ENCODE assay signal across 1 cellular context in genomic region chr10:60869916-60870728, GRCh38.
TF ChIP-seq lines count a peak whose summit lies in the region.

No MANE protein-coding gene starts in this region.

TF ChIP-seq in GM12878, 131 proteins besides CTCF, POLR2A, EP300 and RAD21 (continued from another document):
- TF ChIP-seq, protein P1, sequence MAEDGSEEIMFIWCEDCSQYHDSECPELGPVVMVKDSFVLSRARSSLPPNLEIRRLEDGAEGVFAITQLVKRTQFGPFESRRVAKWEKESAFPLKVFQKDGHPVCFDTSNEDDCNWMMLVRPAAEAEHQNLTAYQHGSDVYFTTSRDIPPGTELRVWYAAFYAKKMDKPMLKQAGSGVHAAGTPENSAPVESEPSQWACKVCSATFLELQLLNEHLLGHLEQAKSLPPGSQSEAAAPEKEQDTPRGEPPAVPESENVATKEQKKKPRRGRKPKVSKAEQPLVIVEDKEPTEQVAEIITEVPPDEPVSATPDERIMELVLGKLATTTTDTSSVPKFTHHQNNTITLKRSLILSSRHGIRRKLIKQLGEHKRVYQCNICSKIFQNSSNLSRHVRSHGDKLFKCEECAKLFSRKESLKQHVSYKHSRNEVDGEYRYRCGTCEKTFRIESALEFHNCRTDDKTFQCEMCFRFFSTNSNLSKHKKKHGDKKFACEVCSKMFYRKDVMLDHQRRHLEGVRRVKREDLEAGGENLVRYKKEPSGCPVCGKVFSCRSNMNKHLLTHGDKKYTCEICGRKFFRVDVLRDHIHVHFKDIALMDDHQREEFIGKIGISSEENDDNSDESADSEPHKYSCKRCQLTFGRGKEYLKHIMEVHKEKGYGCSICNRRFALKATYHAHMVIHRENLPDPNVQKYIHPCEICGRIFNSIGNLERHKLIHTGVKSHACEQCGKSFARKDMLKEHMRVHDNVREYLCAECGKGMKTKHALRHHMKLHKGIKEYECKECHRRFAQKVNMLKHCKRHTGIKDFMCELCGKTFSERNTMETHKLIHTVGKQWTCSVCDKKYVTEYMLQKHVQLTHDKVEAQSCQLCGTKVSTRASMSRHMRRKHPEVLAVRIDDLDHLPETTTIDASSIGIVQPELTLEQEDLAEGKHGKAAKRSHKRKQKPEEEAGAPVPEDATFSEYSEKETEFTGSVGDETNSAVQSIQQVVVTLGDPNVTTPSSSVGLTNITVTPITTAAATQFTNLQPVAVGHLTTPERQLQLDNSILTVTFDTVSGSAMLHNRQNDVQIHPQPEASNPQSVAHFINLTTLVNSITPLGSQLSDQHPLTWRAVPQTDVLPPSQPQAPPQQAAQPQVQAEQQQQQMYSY (CRISPR knock-in tag; IDR thresholded peaks at IDR 0.05): no peak
- TF ChIP-seq CEBPB (IDR thresholded peaks at IDR 0.05; ENCODE audit: borderline replicate concordance in 1 of 2, low read depth in 2 of 2, low read length in 2 of 2) (no peak), CEBPZ (IDR thresholded peaks at IDR 0.05; ENCODE audit: low read depth, low read length) (no peak), MAX (IDR thresholded peaks at IDR 0.05; ENCODE audit: low read depth, low read length) (no peak), BRCA1 (IDR thresholded peaks at IDR 0.05; ENCODE audit: low read depth, low read length) (no peak), RAD51 (IDR thresholded peaks at IDR 0.05) (no peak), KDM1A (IDR thresholded peaks at IDR 0.05; ENCODE audit: borderline replicate concordance) (no peak), KLF5 (IDR thresholded peaks at IDR 0.05; ENCODE audit: partially characterized antibody) (no peak), RCOR1 (conservative IDR thresholded peaks at IDR 0.05; ENCODE audit: low read depth, low read length) (no peak), IKZF2 (IDR thresholded peaks at IDR 0.05) (no peak)
